18 cellular contexts compared by ENCODE assay signal in the genomic region with DNA sequence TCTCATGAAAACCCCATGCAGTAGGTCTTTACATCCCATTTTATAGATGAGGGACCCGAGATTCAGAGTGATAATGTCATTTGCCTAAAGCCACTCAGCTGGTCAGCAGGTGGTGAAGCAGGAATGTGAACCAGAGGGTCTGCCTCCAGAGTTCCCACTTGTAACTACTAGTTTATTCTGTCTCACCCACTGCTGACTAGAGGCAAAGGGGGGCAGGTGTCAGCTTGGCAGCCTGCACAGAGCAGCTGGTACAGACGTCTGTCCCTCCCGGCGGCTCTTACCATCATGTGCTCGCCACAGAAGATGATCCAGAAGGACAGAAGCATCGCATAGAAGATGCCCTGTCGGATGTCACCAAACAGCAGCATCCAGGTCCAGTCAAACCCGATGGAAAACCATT.
DNase-seq lines count a peak whose midpoint lies in the region; ATAC-seq, FAIRE-seq and TF ChIP-seq lines count a peak whose summit lies in the region.
"Had no signal": no experiment of that assay in that cellular context is flagged by ENCODE, and none has a peak within 500 bp of the region (broad histone marks: within the 10 kb centered on the region; RNA-seq: fewer than 3 reads in every experiment).

No MANE protein-coding gene starts in this region.

- H3K27ac Mint-ChIP-seq in brain, result peak overlapping the region in 3 of 5 experiments; percentile 38 to 72 (median 57)
- H3K27ac Mint-ChIP-seq: CD14-positive monocyte had no signal

- no peak for TF ChIP-seq POLR2A in HepG2 (IDR thresholded peaks at IDR 0.05; ENCODE audit: insufficient read depth in 1 of 2, low read depth in 2 of 2, low read length in 2 of 2)

- H3K79me2 ChIP-seq in HepG2 (ENCODE audit: insufficient read depth, low read length), result no peaks in the 10 kb centered on the region

- POLR2A ChIA-PET in HepG2 (lab: Yijun Ruan, JAX), result no interaction called here

- no peak for TF ChIP-seq EP300 in HepG2 (IDR thresholded peaks at IDR 0.05; ENCODE audit: low read depth in 2 of 2, low read length in 2 of 2)
- TF ChIP-seq EP300 in HepG2 (CRISPR knock-in tag; IDR thresholded peaks at IDR 0.05; ENCODE audit: borderline replicate concordance), result no peak

- H3K9me3 ChIP-seq in right cardiac atrium (ENCODE audit: control insufficient read depth, low read length) (no peaks in the 10 kb centered on the region), stomach smooth muscle (ENCODE audit: control insufficient read depth in 2 of 2, low read length in 2 of 2) (no peaks in the 10 kb centered on the region), HepG2 (ENCODE audit: low read length) (no peaks in the 10 kb centered on the region)
- H3K9me3 ChIP-seq: Peyer's patch had no signal

- intact Hi-C loops in right cardiac atrium (cut with DNase I), result loop anchor here in 2 of 4 donors (10.0 kb wide), 2 partner anchors 65 to 85 kb away; partner anchors contain the start of gene WLS (in 1 of the 2)
- intact Hi-C loops in HepG2 (cut with micrococcal nuclease; ENCODE audit: unreplicated experiment), result no loop called here

- H3K27ac ChIP-seq in right cardiac atrium (ENCODE audit: low read length) (peak overlapping the region; percentile 51), stomach smooth muscle (ENCODE audit: low read length) (peak overlapping the region; percentile 46), HepG2 (ENCODE audit: extremely low read length, insufficient read depth, low read length) (no peak overlapping the region)
- H3K27ac ChIP-seq: 22Rv1, Peyer's patch, SK-N-MC had no signal

- no peak for TF ChIP-seq CTCF in brain (conservative IDR thresholded peaks at IDR 0.05)
- TF ChIP-seq CTCF in HepG2 (CRISPR knock-in tag; IDR thresholded peaks at IDR 0.05), result no peak

- H3K36me3 ChIP-seq in stomach smooth muscle (ENCODE audit: control insufficient read depth in 2 of 2, insufficient read depth in 2 of 2, low read length in 2 of 2) (peaks cover 57 to 65% of the 10 kb centered on the region in 2 donors), HepG2 (replicated peaks in 1 of 2; ENCODE audit: control insufficient read depth in 1 of 2, insufficient read depth in 2 of 2, low read length in 2 of 2) (no peaks in the 10 kb centered on the region)

- H3K4me3 ChIP-seq in right cardiac atrium (ENCODE audit: low read length) (no peak overlapping the region), stomach smooth muscle (ENCODE audit: low read length in 2 of 2) (no peak overlapping the region), HepG2 (replicated peaks in 1 of 3; ENCODE audit: insufficient read depth in 1 of 3, low read depth in 2 of 3, low read length in 3 of 3) (no peak overlapping the region)
- H3K4me3 ChIP-seq: Peyer's patch, SK-N-MC had no signal

- CTCF ChIA-PET in HepG2 (lab: Yijun Ruan, JAX; ENCODE audit: low intra/inter-chr PET ratio, low total read pairs), result no interaction called here

- ATAC-seq in right cardiac atrium (peak in 1 of 2 donors; percentile 36), HepG2 (no peak), GM21528 (IDR thresholded peaks at IDR 0.05; ENCODE audit: low FRiP score, unreplicated experiment) (no peak)

- H3K9ac ChIP-seq in stomach smooth muscle (ENCODE audit: low read length in 2 of 2) (no peak overlapping the region), HepG2 (ENCODE audit: insufficient read depth, low read depth, low read length) (no peak overlapping the region)

- FAIRE-seq in GM19239 (lab: Jason Lieb, UNC) (no peak), HepG2 (lab: Jason Lieb, UNC) (no peak)

- H3K4me1 Mint-ChIP-seq in brain, result peaks cover 31% of the 10 kb centered on the region
- H3K4me1 Mint-ChIP-seq: CD14-positive monocyte had no signal

- peaks cover 4% of the 10 kb centered on the region for H3K27me3 Mint-ChIP-seq in brain

- no peak overlapping the region for H3K4me3 Mint-ChIP-seq in brain
- H3K4me3 Mint-ChIP-seq: CD14-positive monocyte had no signal

- peaks cover 47% of the 10 kb centered on the region for H3K36me3 Mint-ChIP-seq in brain

- H3K27me3 ChIP-seq in right cardiac atrium (ENCODE audit: control insufficient read depth, insufficient read depth) (no peaks in the 10 kb centered on the region), stomach smooth muscle (ENCODE audit: control insufficient read depth in 1 of 2, insufficient read depth in 2 of 2, low read length in 2 of 2) (no peaks in the 10 kb centered on the region), HepG2 (ENCODE audit: control insufficient read depth in 1 of 2, insufficient read depth in 2 of 2, low read length in 2 of 2) (0 out of 5 replicates have a peak, but pooled peaks cover 0 to 3% of the 10 kb centered on the region in 2 experiments)
- H3K27me3 ChIP-seq: Peyer's patch had no signal

- in situ Hi-C loops in HepG2 (cut with HindIII; ENCODE audit: extremely low pct_ligation_motif_present, low pct_unique_long_range_greater_than_20kb), result no loop called here

- no TSS peak for BruUV-seq in HepG2 (replicated peaks; lab: Mats Ljungman, UMichigan)

- no peak overlapping the region for H3K4me2 ChIP-seq in HepG2 (ENCODE audit: low read depth, low read length)

- 81% methylated on average over 8 of the region's 8 CpGs for WGBS in right cardiac atrium
- WGBS in HepG2 (ENCODE audit: low lambda C conversion rate), result 13% methylated on average over 8 of the region's 8 CpGs

- H2AFZ ChIP-seq in HepG2 (ENCODE audit: low read length), result no peak overlapping the region

- no peaks in the 10 kb centered on the region for H4K20me1 ChIP-seq in HepG2 (ENCODE audit: insufficient read depth, low read length)

- no peaks in the 10 kb centered on the region for H3K9me3 Mint-ChIP-seq in brain
- H3K9me3 Mint-ChIP-seq: CD14-positive monocyte had no signal

- DNase-seq in DMS 273 (lab: John Stamatoyannopoulos, UW; ENCODE audit: unreplicated experiment), result peak; percentile 55
- DNase-seq in DMS 273 treated with DMSO at 0.1 percent for 48 hours (lab: John Stamatoyannopoulos, UW), result no peak
- no peak for DNase-seq in right cardiac atrium
- no peak for DNase-seq in GM19239 (ENCODE audit: insufficient read length, low spot score)
- no peak for DNase-seq in HepG2 (ENCODE audit: low spot score)
- DNase-seq: GDM1; GOT3; KG1; MV-4-11; NCI-H1930; NK-92 treated with Interleukin-12 subunit alpha and Interleukin-12 subunit beta, amount 100 ng/mL, for 24 hours; Peyer's patch had no signal

- H3K4me1 ChIP-seq in right cardiac atrium (ENCODE audit: control insufficient read depth, insufficient read depth, low read length) (no peaks in the 10 kb centered on the region), stomach smooth muscle (ENCODE audit: control insufficient read depth, insufficient read depth, low read length) (peaks cover 20% of the 10 kb centered on the region), HepG2 (ENCODE audit: insufficient read depth, low read length) (no peaks in the 10 kb centered on the region)

- no peak for TF ChIP-seq RAD21 in HepG2 (CRISPR knock-in tag; IDR thresholded peaks at IDR 0.05)

TF ChIP-seq in HepG2, 621 proteins besides CTCF, POLR2A, EP300 and RAD21 (continues in another document):
- TF ChIP-seq MED13 (CRISPR knock-in tag; IDR thresholded peaks at IDR 0.05) (no peak), TFDP1 (CRISPR knock-in tag; IDR thresholded peaks at IDR 0.05; ENCODE audit: borderline replicate concordance) (no peak), HNRNPUL1 (IDR thresholded peaks at IDR 0.05; ENCODE audit: low read depth, low read length) (no peak), ZNF350 (CRISPR knock-in tag; IDR thresholded peaks at IDR 0.05; ENCODE audit: borderline replicate concordance, low read depth) (no peak), ZNF713 (CRISPR knock-in tag; IDR thresholded peaks at IDR 0.05) (no peak), ERF (CRISPR knock-in tag; IDR thresholded peaks at IDR 0.05) (no peak), ZNF546 (CRISPR knock-in tag; conservative IDR thresholded peaks at IDR 0.05) (no peak), ZFX (CRISPR knock-in tag; IDR thresholded peaks at IDR 0.05; ENCODE audit: low read depth) (no peak), FOXO1 (CRISPR knock-in tag; IDR thresholded peaks at IDR 0.05) (no peak)
- TF ChIP-seq, protein P1, sequence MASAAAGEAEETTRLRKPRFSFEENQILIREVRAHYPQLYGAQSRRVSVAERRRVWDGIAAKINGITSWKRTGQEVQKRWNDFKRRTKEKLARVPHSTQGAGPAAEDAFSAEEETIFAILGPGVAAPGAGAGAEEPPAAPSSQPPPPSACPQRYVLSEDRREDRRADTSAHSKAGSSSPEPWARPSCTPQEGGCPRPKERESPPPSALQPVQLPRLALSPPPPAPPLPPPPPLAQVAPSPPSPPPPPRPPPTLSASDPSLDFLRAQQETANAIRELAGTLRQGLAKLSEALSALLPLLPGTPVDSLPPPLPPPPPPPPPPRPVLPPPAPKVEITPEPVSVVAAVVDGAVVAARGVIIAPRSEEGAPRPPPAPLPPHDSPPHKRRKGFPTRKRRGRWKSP (CRISPR knock-in tag; IDR thresholded peaks at IDR 0.05), result no peak
- TF ChIP-seq, protein P2, sequence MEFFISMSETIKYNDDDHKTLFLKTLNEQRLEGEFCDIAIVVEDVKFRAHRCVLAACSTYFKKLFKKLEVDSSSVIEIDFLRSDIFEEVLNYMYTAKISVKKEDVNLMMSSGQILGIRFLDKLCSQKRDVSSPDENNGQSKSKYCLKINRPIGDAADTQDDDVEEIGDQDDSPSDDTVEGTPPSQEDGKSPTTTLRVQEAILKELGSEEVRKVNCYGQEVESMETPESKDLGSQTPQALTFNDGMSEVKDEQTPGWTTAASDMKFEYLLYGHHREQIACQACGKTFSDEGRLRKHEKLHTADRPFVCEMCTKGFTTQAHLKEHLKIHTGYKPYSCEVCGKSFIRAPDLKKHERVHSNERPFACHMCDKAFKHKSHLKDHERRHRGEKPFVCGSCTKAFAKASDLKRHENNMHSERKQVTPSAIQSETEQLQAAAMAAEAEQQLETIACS (CRISPR knock-in tag; IDR thresholded peaks at IDR 0.05), result no peak
- TF ChIP-seq, protein P3, sequence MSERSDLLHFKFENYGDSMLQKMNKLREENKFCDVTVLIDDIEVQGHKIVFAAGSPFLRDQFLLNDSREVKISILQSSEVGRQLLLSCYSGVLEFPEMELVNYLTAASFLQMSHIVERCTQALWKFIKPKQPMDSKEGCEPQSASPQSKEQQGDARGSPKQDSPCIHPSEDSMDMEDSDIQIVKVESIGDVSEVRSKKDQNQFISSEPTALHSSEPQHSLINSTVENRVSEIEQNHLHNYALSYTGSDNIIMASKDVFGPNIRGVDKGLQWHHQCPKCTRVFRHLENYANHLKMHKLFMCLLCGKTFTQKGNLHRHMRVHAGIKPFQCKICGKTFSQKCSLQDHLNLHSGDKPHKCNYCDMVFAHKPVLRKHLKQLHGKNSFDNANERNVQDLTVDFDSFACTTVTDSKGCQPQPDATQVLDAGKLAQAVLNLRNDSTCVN (CRISPR knock-in tag; IDR thresholded peaks at IDR 0.05; ENCODE audit: borderline replicate concordance), result no peak
